ENCODE assay signal across 18 cellular contexts in genomic region chr2:71944183-71944550, GRCh38.
A peak's percentile ranks its signal among the peaks of the same experiment; 100 is the strongest.
DNase-seq lines count a peak whose midpoint lies in the region; ATAC-seq and TF ChIP-seq lines count a peak whose summit lies in the region.
"Had no signal": no experiment of that assay in that cellular context is flagged by ENCODE, and none has a peak within 500 bp of the region (broad histone marks: within the 10 kb centered on the region; RNA-seq: fewer than 3 reads in every experiment).

No MANE protein-coding gene starts in this region.

- no peaks in the 10 kb centered on the region for H3K9me3 Mint-ChIP-seq in activated CD8-positive, alpha-beta T cell treated with anti-CD3 and anti-CD28 coated beads, Interleukin-2, amount 10 ng/mL, durations not matched to agents 7 days and 5 days (ENCODE audit: insufficient read depth)
- H3K9me3 Mint-ChIP-seq in activated CD8-positive, alpha-beta T cell treated with anti-CD3 and anti-CD28 coated beads for 36 hours: no peaks in the 10 kb centered on the region
- peaks cover 0 to 1% (median 0%) of the 10 kb centered on the region in 6 donors for H3K9me3 Mint-ChIP-seq in immature natural killer cell
- H3K9me3 Mint-ChIP-seq in activated CD4-positive, alpha-beta memory T cell treated with anti-CD3 and anti-CD28 coated beads, Interleukin-2, amount 10 ng/mL, durations not matched to agents 7 days and 5 days: no peaks in the 10 kb centered on the region
- H3K9me3 Mint-ChIP-seq: HFFc6 had no signal

- H3K27me3 ChIP-seq in lung (ENCODE audit: control insufficient read depth, insufficient read depth) (no peaks in the 10 kb centered on the region), spleen (replicated peaks in 1 of 7) (peaks cover 0 to 11% (median 0%) of the 10 kb centered on the region in 7 donors)
- H3K27me3 ChIP-seq: Peyer's patch had no signal

- H3K4me3 ChIP-seq in HEK293 (ENCODE audit: low read depth, low read length) (no peak overlapping the region), lung (no peak overlapping the region), spleen (no peak overlapping the region)
- H3K4me3 ChIP-seq: GM12878, Peyer's patch had no signal

- ATAC-seq in activated CD8-positive, alpha-beta T cell treated with anti-CD3 and anti-CD28 coated beads, Interleukin-2, amount 10 ng/mL, durations not matched to agents 7 days and 5 days: no peak
- no peak for ATAC-seq in activated CD8-positive, alpha-beta T cell treated with anti-CD3 and anti-CD28 coated beads for 36 hours
- ATAC-seq in lung (ENCODE audit: insufficient read depth, low FRiP score): no peak
- ATAC-seq: GM12878 had no signal

- POLR2A ChIA-PET in activated CD8-positive, alpha-beta T cell treated with anti-CD3 and anti-CD28 coated beads, Interleukin-2, amount 10 ng/mL, durations not matched to agents 7 days and 5 days (lab: Charles Lee): no interaction called here
- POLR2A ChIA-PET in activated CD8-positive, alpha-beta T cell treated with anti-CD3 and anti-CD28 coated beads for 36 hours (lab: Charles Lee): no interaction called here
- POLR2A ChIA-PET in HEK293 (lab: Yijun Ruan, JAX): no interaction called here
- POLR2A ChIA-PET in activated CD4-positive, alpha-beta memory T cell treated with anti-CD3 and anti-CD28 coated beads, Interleukin-2, amount 10 ng/mL, durations not matched to agents 7 days and 5 days (lab: Charles Lee): no interaction called here

- no peak overlapping the region for H3K4me3 Mint-ChIP-seq in activated CD8-positive, alpha-beta T cell treated with anti-CD3 and anti-CD28 coated beads, Interleukin-2, amount 10 ng/mL, durations not matched to agents 7 days and 5 days
- no peak overlapping the region for H3K4me3 Mint-ChIP-seq in activated CD8-positive, alpha-beta T cell treated with anti-CD3 and anti-CD28 coated beads for 36 hours
- H3K4me3 Mint-ChIP-seq in immature natural killer cell: no peak overlapping the region
- no peak overlapping the region for H3K4me3 Mint-ChIP-seq in activated CD4-positive, alpha-beta memory T cell treated with anti-CD3 and anti-CD28 coated beads, Interleukin-2, amount 10 ng/mL, durations not matched to agents 7 days and 5 days
- H3K4me3 Mint-ChIP-seq: HFFc6 had no signal

- H3K9me3 ChIP-seq in HEK293 (ENCODE audit: control insufficient read depth, insufficient read depth, low read depth, low read length) (no peaks in the 10 kb centered on the region), lung (ENCODE audit: control insufficient read depth in 2 of 2, insufficient read depth in 1 of 2, low read length in 1 of 2) (no peaks in the 10 kb centered on the region), spleen (no peaks in the 10 kb centered on the region)
- H3K9me3 ChIP-seq: Peyer's patch had no signal

- no peaks in the 10 kb centered on the region for H3K36me3 Mint-ChIP-seq in activated CD8-positive, alpha-beta T cell treated with anti-CD3 and anti-CD28 coated beads, Interleukin-2, amount 10 ng/mL, durations not matched to agents 7 days and 5 days (ENCODE audit: low read depth)
- no peaks in the 10 kb centered on the region for H3K36me3 Mint-ChIP-seq in activated CD8-positive, alpha-beta T cell treated with anti-CD3 and anti-CD28 coated beads for 36 hours (ENCODE audit: low read depth)
- no peaks in the 10 kb centered on the region for H3K36me3 Mint-ChIP-seq in immature natural killer cell
- H3K36me3 Mint-ChIP-seq in activated CD4-positive, alpha-beta memory T cell treated with anti-CD3 and anti-CD28 coated beads, Interleukin-2, amount 10 ng/mL, durations not matched to agents 7 days and 5 days (ENCODE audit: low read depth): no peaks in the 10 kb centered on the region

- peak; percentile 4 for DNase-seq in activated CD8-positive, alpha-beta T cell treated with anti-CD3 and anti-CD28 coated beads, Interleukin-2, amount 10 ng/mL, durations not matched to agents 7 days and 5 days
- no peak for DNase-seq in activated CD8-positive, alpha-beta T cell treated with anti-CD3 and anti-CD28 coated beads for 36 hours
- DNase-seq in lung (ENCODE audit: low spot score): peak; percentile 14
- peak; percentile 61 for DNase-seq in spleen
- DNase-seq in immature natural killer cell: no peak
- DNase-seq in stimulated activated CD4-positive, alpha-beta T cell treated with anti-CD3 and anti-CD28 coated beads, Interleukin-2, amount 100 ng/mL, for 24 hours: no peak
- no peak for DNase-seq in activated CD4-positive, alpha-beta memory T cell treated with anti-CD3 and anti-CD28 coated beads, Interleukin-2, amount 10 ng/mL, durations not matched to agents 7 days and 5 days
- DNase-seq: C1 segment of cervical spinal cord, DMS153, HFFc6, NCI-H1436 treated with DMSO at 0.1 percent for 48 hours, NCI-H2081 treated with DMSO at 0.1 percent for 48 hours, NCI-H524, Peyer's patch had no signal

- H3K36me3 ChIP-seq in HEK293 (ENCODE audit: control insufficient read depth in 2 of 2, insufficient read depth in 1 of 2, low read length in 2 of 2) (no peaks in the 10 kb centered on the region), lung (ENCODE audit: control insufficient read depth in 2 of 2, insufficient read depth in 2 of 2, low read length in 2 of 2) (no peaks in the 10 kb centered on the region), spleen (no peaks in the 10 kb centered on the region)
- H3K36me3 ChIP-seq: Peyer's patch had no signal

- H3K27ac ChIP-seq in HEK293 (ENCODE audit: extremely low read depth, low read depth, low read length) (no peak overlapping the region), lung (ENCODE audit: low read depth in 1 of 2, low read length in 1 of 2) (no peak overlapping the region), spleen (no peak overlapping the region)
- H3K27ac ChIP-seq: 22Rv1, HL-60, Peyer's patch had no signal

- H3K4me1 ChIP-seq in HEK293 (ENCODE audit: control insufficient read depth, insufficient read depth, low read length): no peaks in the 10 kb centered on the region
- H3K4me1 ChIP-seq in lung (ENCODE audit: control insufficient read depth in 2 of 2, insufficient read depth in 2 of 2, low read length in 2 of 2): no peaks in the 10 kb centered on the region
- peaks cover 0 to 10% (median 0%) of the 10 kb centered on the region in 6 donors for H3K4me1 ChIP-seq in spleen

- H3K27ac Mint-ChIP-seq in activated CD8-positive, alpha-beta T cell treated with anti-CD3 and anti-CD28 coated beads, Interleukin-2, amount 10 ng/mL, durations not matched to agents 7 days and 5 days: no peak overlapping the region
- no peak overlapping the region for H3K27ac Mint-ChIP-seq in activated CD8-positive, alpha-beta T cell treated with anti-CD3 and anti-CD28 coated beads for 36 hours
- H3K27ac Mint-ChIP-seq in immature natural killer cell: no peak overlapping the region
- H3K27ac Mint-ChIP-seq in activated CD4-positive, alpha-beta memory T cell treated with anti-CD3 and anti-CD28 coated beads, Interleukin-2, amount 10 ng/mL, durations not matched to agents 7 days and 5 days: no peak overlapping the region
- H3K27ac Mint-ChIP-seq: HFFc6 had no signal

- no peaks in the 10 kb centered on the region for H3K27me3 Mint-ChIP-seq in activated CD8-positive, alpha-beta T cell treated with anti-CD3 and anti-CD28 coated beads, Interleukin-2, amount 10 ng/mL, durations not matched to agents 7 days and 5 days (ENCODE audit: low read depth)
- H3K27me3 Mint-ChIP-seq in activated CD8-positive, alpha-beta T cell treated with anti-CD3 and anti-CD28 coated beads for 36 hours: no peaks in the 10 kb centered on the region
- H3K27me3 Mint-ChIP-seq in immature natural killer cell (ENCODE audit: low read depth in 3 of 3): peaks cover 2 to 9% (median 5%) of the 10 kb centered on the region in 3 donors
- no peaks in the 10 kb centered on the region for H3K27me3 Mint-ChIP-seq in activated CD4-positive, alpha-beta memory T cell treated with anti-CD3 and anti-CD28 coated beads, Interleukin-2, amount 10 ng/mL, durations not matched to agents 7 days and 5 days

- intact Hi-C loops in activated CD8-positive, alpha-beta T cell treated with anti-CD3 and anti-CD28 coated beads for 36 hours (cut with micrococcal nuclease): no loop called here
- intact Hi-C loops in spleen (cut with DNase I; ENCODE audit: low total_unique reads): no loop called here

- 85 to 87% methylated on average over 8 of the region's 8 CpGs for WGBS in lung, 2 donors
- 75 to 97% (median 83%) methylated on average over 3 to 8 of the region's 8 CpGs for WGBS in spleen, 5 donors

- no peak for TF ChIP-seq POLR2A in spleen (IDR thresholded peaks at IDR 0.05)

- no peak for TF ChIP-seq CTCF in activated CD8-positive, alpha-beta T cell treated with anti-CD3 and anti-CD28 coated beads for 36 hours (IDR thresholded peaks at IDR 0.05)
- TF ChIP-seq CTCF in HEK293 (tag by site-specific recombination; IDR thresholded peaks at IDR 0.05) (no peak), lung (IDR thresholded peaks at IDR 0.05; ENCODE audit: control extremely low read depth, extremely low read depth) (no peak), spleen (IDR thresholded peaks at IDR 0.05 in 8 of 11, conservative IDR thresholded peaks at IDR 0.05 in 3 of 11) (no peak)

- no peaks in the 10 kb centered on the region for H3K4me1 Mint-ChIP-seq in activated CD8-positive, alpha-beta T cell treated with anti-CD3 and anti-CD28 coated beads, Interleukin-2, amount 10 ng/mL, durations not matched to agents 7 days and 5 days (ENCODE audit: low read depth)
- no peaks in the 10 kb centered on the region for H3K4me1 Mint-ChIP-seq in activated CD8-positive, alpha-beta T cell treated with anti-CD3 and anti-CD28 coated beads for 36 hours (ENCODE audit: low read depth)
- H3K4me1 Mint-ChIP-seq in immature natural killer cell: no peaks in the 10 kb centered on the region
- no peaks in the 10 kb centered on the region for H3K4me1 Mint-ChIP-seq in activated CD4-positive, alpha-beta memory T cell treated with anti-CD3 and anti-CD28 coated beads, Interleukin-2, amount 10 ng/mL, durations not matched to agents 7 days and 5 days

- CTCF ChIA-PET in activated CD8-positive, alpha-beta T cell treated with anti-CD3 and anti-CD28 coated beads, Interleukin-2, amount 10 ng/mL, durations not matched to agents 7 days and 5 days (lab: Charles Lee): no interaction called here
- CTCF ChIA-PET in activated CD8-positive, alpha-beta T cell treated with anti-CD3 and anti-CD28 coated beads for 36 hours (lab: Charles Lee): no interaction called here
- CTCF ChIA-PET in HEK293 (lab: Yijun Ruan, JAX): interaction anchor here (1.2 kb wide), 2 partner anchors 20 to 206 kb away, joined by 3 to 4 read pairs; no protein-coding TSS in a partner anchor
- CTCF ChIA-PET in activated CD4-positive, alpha-beta memory T cell treated with anti-CD3 and anti-CD28 coated beads, Interleukin-2, amount 10 ng/mL, durations not matched to agents 7 days and 5 days (lab: Charles Lee): no interaction called here

TF ChIP-seq in HEK293, 187 proteins besides CTCF, POLR2A, EP300 and RAD21:
- TF ChIP-seq ZNF37A (tag by site-specific recombination; IDR thresholded peaks at IDR 0.05) (no peak), ZIC2 (tag by site-specific recombination; IDR thresholded peaks at IDR 0.05) (peak; percentile 39), ZNF146 (tag by site-specific recombination; IDR thresholded peaks at IDR 0.05) (no peak)

Comparison
In these comparisons a context has a peak if more than half of its experiments do, and no peak if none do; other contexts are left out.
1. DNase-seq: peak in activated CD8-positive, alpha-beta T cell treated with anti-CD3 and anti-CD28 coated beads, Interleukin-2, amount 10 ng/mL, durations not matched to agents 7 days and 5 days (single experiment), lung (single experiment) and spleen (single experiment); none in activated CD8-positive, alpha-beta T cell treated with anti-CD3 and anti-CD28 coated beads for 36 hours (single experiment), immature natural killer cell (0 of 3), stimulated activated CD4-positive, alpha-beta T cell treated with anti-CD3 and anti-CD28 coated beads, Interleukin-2, amount 100 ng/mL, for 24 hours (0 of 2) and activated CD4-positive, alpha-beta memory T cell treated with anti-CD3 and anti-CD28 coated beads, Interleukin-2, amount 10 ng/mL, durations not matched to agents 7 days and 5 days (single experiment).